ENCODE assay signal across 20 cellular contexts in genomic region chr10:108060246-108060645, GRCh38.
"Had no signal": no experiment of that assay in that cellular context is flagged by ENCODE, and none has a peak within 500 bp of the region (broad histone marks: within the 10 kb centered on the region; RNA-seq: fewer than 3 reads in every experiment).

No MANE protein-coding gene starts in this region.

- H3K27ac ChIP-seq: colonic mucosa, gastroesophageal sphincter, heart right ventricle, left ventricle myocardium inferior, ovary, psoas muscle, skin epidermis, testis, WERI-Rb-1 had no signal

- H3K4me3 ChIP-seq: colonic mucosa, gastroesophageal sphincter, heart right ventricle, left ventricle myocardium inferior, ovary, psoas muscle, skin epidermis, testis had no signal

- FAIRE-seq: endometrium had no signal

- ATAC-seq: activated CD4-positive, alpha-beta T cell treated with anti-CD3 and anti-CD28 coated beads for 36 hours; gastroesophageal sphincter; heart right ventricle; naive thymus-derived CD4-positive, alpha-beta T cell; psoas muscle; right cardiac atrium; stimulated activated effector memory CD8-positive, alpha-beta T cell treated with anti-CD3 and anti-CD28 coated beads, Interleukin-12 subunit alpha, Interleukin-12 subunit beta, amount 100 ng/mL, for 72 hours had no signal

- H3K9me3 ChIP-seq: colonic mucosa, gastroesophageal sphincter, heart right ventricle, left ventricle myocardium inferior, ovary, psoas muscle, testis had no signal

- H3K4me1 ChIP-seq: colonic mucosa, gastroesophageal sphincter, heart right ventricle, left ventricle myocardium inferior, psoas muscle, testis had no signal

- DNase-seq: activated CD4-positive, alpha-beta T cell treated with anti-CD3 and anti-CD28 coated beads for 36 hours; activated CD4-positive, alpha-beta T cell treated with anti-CD3 and anti-CD28 coated beads, Interleukin-2, amount 50 U/mL, for 48 hours; amniotic stem cell; caudate nucleus; colonic mucosa; heart right ventricle; immature natural killer cell; kidney glomerular epithelial cell; left ventricle myocardium inferior; naive thymus-derived CD4-positive, alpha-beta T cell; ovary; psoas muscle; right cardiac atrium; stimulated activated CD4-positive, alpha-beta T cell treated with anti-CD3 and anti-CD28 coated beads, Interleukin-4, amount 100 ng/mL, for 24 hours; testis; WERI-Rb-1 had no signal

- H3K27me3 ChIP-seq: colonic mucosa, gastroesophageal sphincter, heart right ventricle, ovary, testis had no signal

- H3K36me3 ChIP-seq: colonic mucosa, gastroesophageal sphincter, heart right ventricle, left ventricle myocardium inferior, ovary, WERI-Rb-1 had no signal
